Comparison of ENCODE assay signal across 19 cellular contexts in genomic region chr7:82566752-82567151, GRCh38.
DNase-seq lines count a peak whose midpoint lies in the region; ATAC-seq and TF ChIP-seq lines count a peak whose summit lies in the region.
"Had no signal": no experiment of that assay in that cellular context is flagged by ENCODE, and none has a peak within 500 bp of the region (broad histone marks: within the 10 kb centered on the region; RNA-seq: fewer than 3 reads in every experiment).

No MANE protein-coding gene starts in this region.

- no peak overlapping the region for H2AK9ac ChIP-seq in IMR-90 (replicated peaks; ENCODE audit: low read depth, low read length, poor library complexity)

- H3K4ac ChIP-seq in IMR-90 (ENCODE audit: low read depth, low read length): no peak overlapping the region

- no peak overlapping the region for H3K9ac ChIP-seq in IMR-90 (ENCODE audit: low read depth, low read length)

- 0 out of 2 replicates have a peak overlapping the region, but pooled peaks have one; percentile 1 for H3K14ac ChIP-seq in IMR-90 (replicated peaks; ENCODE audit: low read depth, low read length)

- H3K4me2 ChIP-seq in IMR-90 (ENCODE audit: low read depth, low read length): no peak overlapping the region

- H2AFZ ChIP-seq in ACC112 (ENCODE audit: low read length, unreplicated experiment): peak overlapping the region; percentile 77
- H2AFZ ChIP-seq in IMR-90 (replicated peaks; ENCODE audit: low read length, poor library complexity): no peak overlapping the region

- TF ChIP-seq POLR2A in IMR-90 (IDR thresholded peaks at IDR 0.05; ENCODE audit: low read depth, low read length): no peak
- TF ChIP-seq POLR2A in transverse colon (IDR thresholded peaks at IDR 0.05): no peak

- no peak for TF ChIP-seq RAD21 in IMR-90 (IDR thresholded peaks at IDR 0.05; ENCODE audit: low read length)

- H3K27ac ChIP-seq in ACC112 (ENCODE audit: low read depth, low read length) (no peak overlapping the region), IMR-90 (ENCODE audit: insufficient read depth, low read length) (no peak overlapping the region), transverse colon (no peak overlapping the region)
- H3K27ac ChIP-seq: breast epithelium, lower lobe of right lung, VCaP had no signal

- POLR2A ChIA-PET in IMR-90 (lab: Charles Lee; ENCODE audit: unreplicated experiment): no interaction called here

- DNase-seq in IMR-90 (no peak), RPMI8226 (peak; percentile 10), midbrain (lab: John Stamatoyannopoulos, UW) (peak; percentile 15), transverse colon (no peak)
- DNase-seq in activated naive CD4-positive, alpha-beta T cell treated with anti-CD3 and anti-CD28 coated beads, Interleukin-2, amount 50 U/mL, for 16 hours: no peak
- DNase-seq: activated CD8-positive, alpha-beta memory T cell treated with anti-CD3 and anti-CD28 coated beads, Interleukin-2, amount 50 U/mL, for 4 hours; cortex of kidney; GDM1; hippocampal formation; lower lobe of right lung; NCI-H2107; NCI-H748 treated with DMSO at 0.1 percent for 48 hours; occipital lobe; T-helper 2 cell had no signal

- H3K4me1 ChIP-seq in ACC112 (ENCODE audit: control insufficient read depth, insufficient read depth, low read length, unreplicated experiment) (peaks cover 31% of the 10 kb centered on the region), IMR-90 (ENCODE audit: control insufficient read depth, insufficient read depth, low read length) (peaks cover 5% of the 10 kb centered on the region), transverse colon (no peaks in the 10 kb centered on the region)
- H3K4me1 ChIP-seq: breast epithelium had no signal

- H2BK120ac ChIP-seq in IMR-90 (ENCODE audit: low read depth, low read length): no peak overlapping the region

- H4K8ac ChIP-seq in IMR-90 (ENCODE audit: low read depth in 2 of 2, low read length in 2 of 2): no peak overlapping the region

- ATAC-seq in IMR-90 (ENCODE audit: low read depth) (no peak), GM21390 (IDR thresholded peaks at IDR 0.05; ENCODE audit: unreplicated experiment) (no peak)
- ATAC-seq: Panc1 had no signal

- intact Hi-C loops in IMR-90 (cut with micrococcal nuclease) (loop anchor here (10.0 kb wide), 1 partner anchor 402 kb away; no protein-coding TSS in a partner anchor), transverse colon (cut with DNase I; ENCODE audit: low total_unique reads) (no loop called here)

- H3K79me2 ChIP-seq in ACC112 (ENCODE audit: control insufficient read depth, insufficient read depth, low read length, unreplicated experiment): no peaks in the 10 kb centered on the region

- 0 out of 2 replicates have a peak, but pooled peaks cover 3% of the 10 kb centered on the region for H3K9me1 ChIP-seq in IMR-90 (ENCODE audit: insufficient read depth, low read length)

- no peak for TF ChIP-seq EP300 in transverse colon (IDR thresholded peaks at IDR 0.05; ENCODE audit: low read depth)

- no peaks in the 10 kb centered on the region for H4K20me1 ChIP-seq in IMR-90 (ENCODE audit: insufficient read depth, low read length)

- H3K18ac ChIP-seq in IMR-90 (ENCODE audit: low read depth, low read length): no peak overlapping the region

- H3K79me1 ChIP-seq in IMR-90 (ENCODE audit: low read depth in 1 of 2, low read length in 2 of 2): no peaks in the 10 kb centered on the region

- H3K23ac ChIP-seq in IMR-90 (ENCODE audit: low read depth, low read length): no peak overlapping the region

- H3K36me3 ChIP-seq in ACC112 (ENCODE audit: insufficient read depth, low read length) (no peaks in the 10 kb centered on the region), IMR-90 (ENCODE audit: control insufficient read depth, insufficient read depth, low read length) (no peaks in the 10 kb centered on the region), transverse colon (no peaks in the 10 kb centered on the region)
- H3K36me3 ChIP-seq: breast epithelium, lower lobe of right lung had no signal

- in situ Hi-C loops in IMR-90 (cut with MboI; ENCODE audit: low sequenced_read_pairs) (no loop called here), transverse colon (cut with MboI; ENCODE audit: low pct_ligation_motif_present in 1 of 4, low pct_unique_long_range_greater_than_20kb in 1 of 4, low sequenced_read_pairs in 3 of 4) (loop anchor here in 1 of 4 donors (25.0 kb wide), 3 partner anchors 329 to 1079 kb away; no protein-coding TSS in a partner anchor)

- CTCF ChIA-PET in IMR-90 (lab: Yijun Ruan, JAX): no interaction called here

- H3K27me3 ChIP-seq in ACC112 (ENCODE audit: insufficient read depth, low read length) (no peaks in the 10 kb centered on the region), IMR-90 (ENCODE audit: control insufficient read depth, insufficient read depth, low read length) (no peaks in the 10 kb centered on the region), transverse colon (no peaks in the 10 kb centered on the region)
- H3K27me3 ChIP-seq: breast epithelium had no signal

- H4K5ac ChIP-seq in IMR-90 (ENCODE audit: low read depth, low read length): no peak overlapping the region

- no peak overlapping the region; the same call in 1 of the 2 replicates for H2BK20ac ChIP-seq in IMR-90 (ENCODE audit: low read depth, low read length)

- TF ChIP-seq CTCF in IMR-90 (conservative IDR thresholded peaks at IDR 0.05; ENCODE audit: low read depth, low read length) (no peak), transverse colon (IDR thresholded peaks at IDR 0.05) (no peak)

- dilution Hi-C loops in IMR-90 (cut with HindIII; ENCODE audit: low sequenced_read_pairs, unreplicated experiment): no loop called here

- H2BK15ac ChIP-seq in IMR-90 (ENCODE audit: low read depth, low read length): no peak overlapping the region

- H3K56ac ChIP-seq in IMR-90 (ENCODE audit: extremely low read depth, insufficient read depth, low read length): no peak overlapping the region

- no peak overlapping the region for H2BK5ac ChIP-seq in IMR-90 (ENCODE audit: low read depth, low read length, poor library complexity, severe bottlenecking)

- no peak overlapping the region for H2AK5ac ChIP-seq in IMR-90 (ENCODE audit: low read depth, low read length)

- WGBS in IMR-90 (ENCODE audit: extremely low coverage in 2 of 2, insufficient read length in 1 of 2), 2 experiments: no CpG with 5 or more reads among the region's 1 CpG
- WGBS in transverse colon (ENCODE audit: low coverage in 1 of 2), 2 donors: 13 to 50% methylated on average over 1 of the region's 1 CpG

- no TSS peak for BruUV-seq in IMR-90 (replicated peaks; lab: Mats Ljungman, UMichigan)

- H3K4me3 ChIP-seq in ACC112 (ENCODE audit: low read depth, low read length) (no peak overlapping the region), IMR-90 (ENCODE audit: insufficient read depth, low read depth, low read length) (no peak overlapping the region), transverse colon (no peak overlapping the region)
- H3K4me3 ChIP-seq: breast epithelium, lower lobe of right lung had no signal

- H3K9me3 ChIP-seq in IMR-90 (ENCODE audit: control insufficient read depth, insufficient read depth, low read length) (no peaks in the 10 kb centered on the region), transverse colon (no peaks in the 10 kb centered on the region)
- H3K9me3 ChIP-seq: breast epithelium, lower lobe of right lung had no signal

- no peak overlapping the region for H4K91ac ChIP-seq in IMR-90 (ENCODE audit: insufficient read depth, low read depth, low read length)

TF ChIP-seq in IMR-90, 13 proteins besides CTCF, POLR2A, EP300 and RAD21:
- TF ChIP-seq MAZ (IDR thresholded peaks at IDR 0.05; ENCODE audit: borderline replicate concordance, low read depth, low read length) (no peak), FOS (IDR thresholded peaks at IDR 0.05; ENCODE audit: low read depth, low read length) (no peak), MAFK (IDR thresholded peaks at IDR 0.05; ENCODE audit: low read depth, low read length) (no peak), CHD1 (IDR thresholded peaks at IDR 0.05; ENCODE audit: low read depth, low read length) (no peak), ELK1 (IDR thresholded peaks at IDR 0.05; ENCODE audit: borderline replicate concordance, low read depth, low read length) (no peak), BHLHE40 (IDR thresholded peaks at IDR 0.05; ENCODE audit: low read depth, low read length) (no peak), SMC3 (IDR thresholded peaks at IDR 0.05; ENCODE audit: low read depth, low read length) (no peak), USF2 (IDR thresholded peaks at IDR 0.05; ENCODE audit: low read depth, low read length) (no peak), RCOR1 (IDR thresholded peaks at IDR 0.05; ENCODE audit: insufficient replicate concordance, low read length) (no peak)

Comparison
In these comparisons a context has a peak if more than half of its experiments do, and no peak if none do; other contexts are left out.
1. DNase-seq: peak in RPMI8226 (single experiment) and midbrain (single experiment); none in IMR-90 (single experiment), transverse colon (single experiment) and activated naive CD4-positive, alpha-beta T cell treated with anti-CD3 and anti-CD28 coated beads, Interleukin-2, amount 50 U/mL, for 16 hours (single experiment).